In genomic region chr18:65983750-65984149, GRCh38 we compare ENCODE assay signal across 22 cellular contexts.
A peak's percentile ranks its signal among the peaks of the same experiment; 100 is the strongest.
DNase-seq lines count a peak whose midpoint lies in the region; ATAC-seq and TF ChIP-seq lines count a peak whose summit lies in the region.
"Had no signal": no experiment of that assay in that cellular context is flagged by ENCODE, and none has a peak within 500 bp of the region (broad histone marks: within the 10 kb centered on the region; RNA-seq: fewer than 3 reads in every experiment).

No MANE protein-coding gene starts in this region.

- no peak overlapping the region for H3K27ac ChIP-seq in OCI-LY3 (ENCODE audit: low read length)
- H3K27ac ChIP-seq: A549, ascending aorta had no signal

- no peaks in the 10 kb centered on the region; the same call in 1 of the 2 replicates for H3K9me3 ChIP-seq in OCI-LY3 (ENCODE audit: insufficient read depth, low read length)
- H3K9me3 ChIP-seq: A549, ascending aorta had no signal

- peaks cover 8% of the 10 kb centered on the region for H3K4me1 ChIP-seq in OCI-LY3 (ENCODE audit: low read length)
- H3K4me1 ChIP-seq: A549, ascending aorta had no signal

- no peaks in the 10 kb centered on the region for H3K36me3 ChIP-seq in OCI-LY3 (replicated peaks; ENCODE audit: low read depth, low read length)
- H3K36me3 ChIP-seq: ascending aorta had no signal

- H3K36me3 Mint-ChIP-seq in effector memory CD8-positive, alpha-beta T cell (ENCODE audit: insufficient read depth) = no peaks in the 10 kb centered on the region
- H3K36me3 Mint-ChIP-seq: CD4-positive, CD25-positive, alpha-beta regulatory T cell; mesothelial cell of epicardium; type B pancreatic cell had no signal

- H3K4me1 Mint-ChIP-seq in effector memory CD8-positive, alpha-beta T cell (ENCODE audit: low read depth in 2 of 2) = no peaks in the 10 kb centered on the region
- H3K4me1 Mint-ChIP-seq: CD4-positive, CD25-positive, alpha-beta regulatory T cell; mesothelial cell of epicardium had no signal

- DNase-seq in NCI-H1105 treated with DMSO at 0.1 percent for 48 hours (lab: John Stamatoyannopoulos, UW) = peak; percentile 5
- no peak for DNase-seq in NCI-H1105 (lab: John Stamatoyannopoulos, UW)
- no peak for DNase-seq in epithelial cell of proximal tubule (ENCODE audit: low read depth)
- no peak for DNase-seq in effector memory CD8-positive, alpha-beta T cell
- DNase-seq: activated CD4-positive, alpha-beta T cell treated with anti-CD3 and anti-CD28 coated beads for 48 hours; activated CD8-positive, alpha-beta memory T cell treated with anti-CD3 and anti-CD28 coated beads, Interleukin-2, amount 50 U/mL, for 4 hours; activated naive CD4-positive, alpha-beta T cell; CD4-positive, CD25-positive, alpha-beta regulatory T cell; EL; foreskin melanocyte; left cardiac atrium; MV-4-11; retina; stimulated activated naive CD4-positive, alpha-beta T cell treated with Interleukin-2 at 50 U/mL for 16 hours had no signal

- no peak overlapping the region for H3K27ac Mint-ChIP-seq in effector memory CD8-positive, alpha-beta T cell
- H3K27ac Mint-ChIP-seq: CD4-positive, CD25-positive, alpha-beta regulatory T cell; mesothelial cell of epicardium; type B pancreatic cell had no signal

- H3K9me3 Mint-ChIP-seq in effector memory CD8-positive, alpha-beta T cell = peaks cover 7 to 8% of the 10 kb centered on the region in 2 donors
- H3K9me3 Mint-ChIP-seq: type B pancreatic cell had no signal

- H3K27me3 Mint-ChIP-seq in effector memory CD8-positive, alpha-beta T cell = no peaks in the 10 kb centered on the region
- H3K27me3 Mint-ChIP-seq: CD4-positive, CD25-positive, alpha-beta regulatory T cell; type B pancreatic cell had no signal

- ATAC-seq in effector memory CD8-positive, alpha-beta T cell (replicated peaks) = no peak
- no peak for ATAC-seq in HG03565 (IDR thresholded peaks at IDR 0.05; ENCODE audit: unreplicated experiment)
- no peak for ATAC-seq in esophagus mucosa
- ATAC-seq: A549, left cardiac atrium had no signal

- no peak overlapping the region for H3K9ac ChIP-seq in OCI-LY3 (ENCODE audit: low read length)

- H3K4me2 ChIP-seq in OCI-LY3 (ENCODE audit: low read length) = no peak overlapping the region
- H3K4me2 ChIP-seq: A549 had no signal

- no peak overlapping the region for H2AFZ ChIP-seq in OCI-LY3 (ENCODE audit: low read depth, low read length)

- H3K27me3 ChIP-seq in OCI-LY3 (ENCODE audit: low read depth, low read length) = no peaks in the 10 kb centered on the region
- H3K27me3 ChIP-seq: ascending aorta had no signal

- H3K4me3 ChIP-seq in OCI-LY3 (ENCODE audit: low read length) = no peak overlapping the region
- no peak overlapping the region for H3K4me3 ChIP-seq in epithelial cell of proximal tubule (ENCODE audit: low read depth, low read length)
- H3K4me3 ChIP-seq: A549, ascending aorta had no signal

- no peaks in the 10 kb centered on the region for H4K20me1 ChIP-seq in OCI-LY3 (ENCODE audit: insufficient read depth, low read length)

- H3K4me3 Mint-ChIP-seq in effector memory CD8-positive, alpha-beta T cell = no peak overlapping the region
- H3K4me3 Mint-ChIP-seq: CD4-positive, CD25-positive, alpha-beta regulatory T cell; mesothelial cell of epicardium; type B pancreatic cell had no signal

- TF ChIP-seq CTCF in LNCAP (IDR thresholded peaks at IDR 0.05) (peak; percentile 55), OCI-LY3 (IDR thresholded peaks at IDR 0.05; ENCODE audit: low read depth, low read length) (peak; percentile 60), epithelial cell of proximal tubule (conservative IDR thresholded peaks at IDR 0.05; ENCODE audit: low read depth, low read length) (peak; percentile 27)

- H3K79me2 ChIP-seq in OCI-LY3 (ENCODE audit: low read length) = no peaks in the 10 kb centered on the region
